ENCODE assay signal across 1 cellular context in the genomic region with DNA sequence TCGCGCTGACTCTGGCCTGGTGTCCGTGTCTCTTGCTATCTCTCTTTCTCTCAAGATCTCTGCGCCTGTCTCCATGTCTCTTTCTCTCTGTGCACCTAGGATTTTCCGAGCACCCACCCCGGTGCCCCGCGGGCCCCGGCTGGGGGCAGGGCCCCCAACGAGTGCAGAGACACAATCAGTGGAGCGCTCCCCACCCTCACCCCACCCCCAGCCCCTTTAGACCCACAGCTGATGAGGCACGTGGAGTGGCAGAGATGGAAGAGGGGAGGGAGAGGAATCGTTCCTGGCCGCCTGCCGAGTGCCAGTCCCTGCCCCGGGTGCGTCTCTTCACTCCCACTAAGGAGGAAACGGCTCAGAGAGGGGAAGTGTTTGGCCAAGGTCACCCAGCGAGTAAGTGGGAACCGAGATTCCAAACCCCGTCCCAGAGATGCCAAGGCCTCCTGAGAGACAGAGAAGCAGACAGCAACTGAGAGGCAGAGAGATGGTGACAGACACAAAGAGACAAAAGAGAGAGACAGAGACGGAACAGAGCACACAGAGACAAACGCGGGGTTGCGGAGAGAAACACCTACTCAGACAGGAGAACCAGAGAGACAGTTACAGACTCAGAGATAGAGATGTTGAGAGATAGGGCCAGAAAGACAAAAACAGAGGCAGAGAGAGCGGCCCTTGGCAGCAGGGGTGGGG.
TF ChIP-seq lines count a peak whose summit lies in the region.

No MANE protein-coding gene starts in this region.

TF ChIP-seq in HEK293, 187 proteins besides CTCF, POLR2A, EP300 and RAD21 (continued from another document):
- TF ChIP-seq, protein P1, sequence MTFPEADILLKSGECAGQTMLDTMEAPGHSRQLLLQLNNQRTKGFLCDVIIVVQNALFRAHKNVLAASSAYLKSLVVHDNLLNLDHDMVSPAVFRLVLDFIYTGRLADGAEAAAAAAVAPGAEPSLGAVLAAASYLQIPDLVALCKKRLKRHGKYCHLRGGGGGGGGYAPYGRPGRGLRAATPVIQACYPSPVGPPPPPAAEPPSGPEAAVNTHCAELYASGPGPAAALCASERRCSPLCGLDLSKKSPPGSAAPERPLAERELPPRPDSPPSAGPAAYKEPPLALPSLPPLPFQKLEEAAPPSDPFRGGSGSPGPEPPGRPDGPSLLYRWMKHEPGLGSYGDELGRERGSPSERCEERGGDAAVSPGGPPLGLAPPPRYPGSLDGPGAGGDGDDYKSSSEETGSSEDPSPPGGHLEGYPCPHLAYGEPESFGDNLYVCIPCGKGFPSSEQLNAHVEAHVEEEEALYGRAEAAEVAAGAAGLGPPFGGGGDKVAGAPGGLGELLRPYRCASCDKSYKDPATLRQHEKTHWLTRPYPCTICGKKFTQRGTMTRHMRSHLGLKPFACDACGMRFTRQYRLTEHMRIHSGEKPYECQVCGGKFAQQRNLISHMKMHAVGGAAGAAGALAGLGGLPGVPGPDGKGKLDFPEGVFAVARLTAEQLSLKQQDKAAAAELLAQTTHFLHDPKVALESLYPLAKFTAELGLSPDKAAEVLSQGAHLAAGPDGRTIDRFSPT (tag by site-specific recombination; IDR thresholded peaks at IDR 0.05), result peak; percentile 51; the same call in 1 of the 2 replicates
- peak; percentile 43; the same call in 1 of the 2 replicates for TF ChIP-seq ZBTB48 (tag by site-specific recombination; IDR thresholded peaks at IDR 0.05)
- TF ChIP-seq, protein P2, sequence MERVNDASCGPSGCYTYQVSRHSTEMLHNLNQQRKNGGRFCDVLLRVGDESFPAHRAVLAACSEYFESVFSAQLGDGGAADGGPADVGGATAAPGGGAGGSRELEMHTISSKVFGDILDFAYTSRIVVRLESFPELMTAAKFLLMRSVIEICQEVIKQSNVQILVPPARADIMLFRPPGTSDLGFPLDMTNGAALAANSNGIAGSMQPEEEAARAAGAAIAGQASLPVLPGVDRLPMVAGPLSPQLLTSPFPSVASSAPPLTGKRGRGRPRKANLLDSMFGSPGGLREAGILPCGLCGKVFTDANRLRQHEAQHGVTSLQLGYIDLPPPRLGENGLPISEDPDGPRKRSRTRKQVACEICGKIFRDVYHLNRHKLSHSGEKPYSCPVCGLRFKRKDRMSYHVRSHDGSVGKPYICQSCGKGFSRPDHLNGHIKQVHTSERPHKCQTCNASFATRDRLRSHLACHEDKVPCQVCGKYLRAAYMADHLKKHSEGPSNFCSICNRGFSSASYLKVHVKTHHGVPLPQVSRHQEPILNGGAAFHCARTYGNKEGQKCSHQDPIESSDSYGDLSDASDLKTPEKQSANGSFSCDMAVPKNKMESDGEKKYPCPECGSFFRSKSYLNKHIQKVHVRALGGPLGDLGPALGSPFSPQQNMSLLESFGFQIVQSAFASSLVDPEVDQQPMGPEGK (tag by site-specific recombination; IDR thresholded peaks at IDR 0.05), result peak; percentile 21; the same call in 1 of the 2 replicates
- 0 out of 2 replicates have a peak, but pooled peaks have one; percentile 14 for TF ChIP-seq KLF16 (tag by site-specific recombination; IDR thresholded peaks at IDR 0.05)
- TF ChIP-seq, protein P3, sequence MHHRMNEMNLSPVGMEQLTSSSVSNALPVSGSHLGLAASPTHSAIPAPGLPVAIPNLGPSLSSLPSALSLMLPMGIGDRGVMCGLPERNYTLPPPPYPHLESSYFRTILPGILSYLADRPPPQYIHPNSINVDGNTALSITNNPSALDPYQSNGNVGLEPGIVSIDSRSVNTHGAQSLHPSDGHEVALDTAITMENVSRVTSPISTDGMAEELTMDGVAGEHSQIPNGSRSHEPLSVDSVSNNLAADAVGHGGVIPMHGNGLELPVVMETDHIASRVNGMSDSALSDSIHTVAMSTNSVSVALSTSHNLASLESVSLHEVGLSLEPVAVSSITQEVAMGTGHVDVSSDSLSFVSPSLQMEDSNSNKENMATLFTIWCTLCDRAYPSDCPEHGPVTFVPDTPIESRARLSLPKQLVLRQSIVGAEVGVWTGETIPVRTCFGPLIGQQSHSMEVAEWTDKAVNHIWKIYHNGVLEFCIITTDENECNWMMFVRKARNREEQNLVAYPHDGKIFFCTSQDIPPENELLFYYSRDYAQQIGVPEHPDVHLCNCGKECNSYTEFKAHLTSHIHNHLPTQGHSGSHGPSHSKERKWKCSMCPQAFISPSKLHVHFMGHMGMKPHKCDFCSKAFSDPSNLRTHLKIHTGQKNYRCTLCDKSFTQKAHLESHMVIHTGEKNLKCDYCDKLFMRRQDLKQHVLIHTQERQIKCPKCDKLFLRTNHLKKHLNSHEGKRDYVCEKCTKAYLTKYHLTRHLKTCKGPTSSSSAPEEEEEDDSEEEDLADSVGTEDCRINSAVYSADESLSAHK (tag by site-specific recombination; IDR thresholded peaks at IDR 0.05), result no peak; the same call in 1 of the 2 replicates
- TF ChIP-seq ZNF175 (tag by site-specific recombination; IDR thresholded peaks at IDR 0.05), result no peak
- no peak for TF ChIP-seq ZSCAN16 (tag by site-specific recombination; IDR thresholded peaks at IDR 0.05)
- TF ChIP-seq, protein P4, sequence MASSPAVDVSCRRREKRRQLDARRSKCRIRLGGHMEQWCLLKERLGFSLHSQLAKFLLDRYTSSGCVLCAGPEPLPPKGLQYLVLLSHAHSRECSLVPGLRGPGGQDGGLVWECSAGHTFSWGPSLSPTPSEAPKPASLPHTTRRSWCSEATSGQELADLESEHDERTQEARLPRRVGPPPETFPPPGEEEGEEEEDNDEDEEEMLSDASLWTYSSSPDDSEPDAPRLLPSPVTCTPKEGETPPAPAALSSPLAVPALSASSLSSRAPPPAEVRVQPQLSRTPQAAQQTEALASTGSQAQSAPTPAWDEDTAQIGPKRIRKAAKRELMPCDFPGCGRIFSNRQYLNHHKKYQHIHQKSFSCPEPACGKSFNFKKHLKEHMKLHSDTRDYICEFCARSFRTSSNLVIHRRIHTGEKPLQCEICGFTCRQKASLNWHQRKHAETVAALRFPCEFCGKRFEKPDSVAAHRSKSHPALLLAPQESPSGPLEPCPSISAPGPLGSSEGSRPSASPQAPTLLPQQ (tag by site-specific recombination; IDR thresholded peaks at IDR 0.05), result no peak
- TF ChIP-seq GLIS1 (tag by site-specific recombination; IDR thresholded peaks at IDR 0.05), result peak; percentile 3; the same call in 1 of the 2 replicates
- TF ChIP-seq, protein P5, sequence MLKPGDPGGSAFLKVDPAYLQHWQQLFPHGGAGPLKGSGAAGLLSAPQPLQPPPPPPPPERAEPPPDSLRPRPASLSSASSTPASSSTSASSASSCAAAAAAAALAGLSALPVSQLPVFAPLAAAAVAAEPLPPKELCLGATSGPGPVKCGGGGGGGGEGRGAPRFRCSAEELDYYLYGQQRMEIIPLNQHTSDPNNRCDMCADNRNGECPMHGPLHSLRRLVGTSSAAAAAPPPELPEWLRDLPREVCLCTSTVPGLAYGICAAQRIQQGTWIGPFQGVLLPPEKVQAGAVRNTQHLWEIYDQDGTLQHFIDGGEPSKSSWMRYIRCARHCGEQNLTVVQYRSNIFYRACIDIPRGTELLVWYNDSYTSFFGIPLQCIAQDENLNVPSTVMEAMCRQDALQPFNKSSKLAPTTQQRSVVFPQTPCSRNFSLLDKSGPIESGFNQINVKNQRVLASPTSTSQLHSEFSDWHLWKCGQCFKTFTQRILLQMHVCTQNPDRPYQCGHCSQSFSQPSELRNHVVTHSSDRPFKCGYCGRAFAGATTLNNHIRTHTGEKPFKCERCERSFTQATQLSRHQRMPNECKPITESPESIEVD (tag by site-specific recombination; IDR thresholded peaks at IDR 0.05), result no peak
- TF ChIP-seq KLF8 (tag by site-specific recombination; IDR thresholded peaks at IDR 0.05), result peak; percentile 73
- TF ChIP-seq, protein P6, sequence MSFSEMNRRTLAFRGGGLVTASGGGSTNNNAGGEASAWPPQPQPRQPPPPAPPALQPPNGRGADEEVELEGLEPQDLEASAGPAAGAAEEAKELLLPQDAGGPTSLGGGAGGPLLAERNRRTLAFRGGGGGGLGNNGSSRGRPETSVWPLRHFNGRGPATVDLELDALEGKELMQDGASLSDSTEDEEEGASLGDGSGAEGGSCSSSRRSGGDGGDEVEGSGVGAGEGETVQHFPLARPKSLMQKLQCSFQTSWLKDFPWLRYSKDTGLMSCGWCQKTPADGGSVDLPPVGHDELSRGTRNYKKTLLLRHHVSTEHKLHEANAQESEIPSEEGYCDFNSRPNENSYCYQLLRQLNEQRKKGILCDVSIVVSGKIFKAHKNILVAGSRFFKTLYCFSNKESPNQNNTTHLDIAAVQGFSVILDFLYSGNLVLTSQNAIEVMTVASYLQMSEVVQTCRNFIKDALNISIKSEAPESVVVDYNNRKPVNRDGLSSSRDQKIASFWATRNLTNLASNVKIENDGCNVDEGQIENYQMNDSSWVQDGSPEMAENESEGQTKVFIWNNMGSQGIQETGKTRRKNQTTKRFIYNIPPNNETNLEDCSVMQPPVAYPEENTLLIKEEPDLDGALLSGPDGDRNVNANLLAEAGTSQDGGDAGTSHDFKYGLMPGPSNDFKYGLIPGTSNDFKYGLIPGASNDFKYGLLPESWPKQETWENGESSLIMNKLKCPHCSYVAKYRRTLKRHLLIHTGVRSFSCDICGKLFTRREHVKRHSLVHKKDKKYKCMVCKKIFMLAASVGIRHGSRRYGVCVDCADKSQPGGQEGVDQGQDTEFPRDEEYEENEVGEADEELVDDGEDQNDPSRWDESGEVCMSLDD (tag by site-specific recombination; IDR thresholded peaks at IDR 0.05), result peak; percentile 76
- 0 out of 2 replicates have a peak, but pooled peaks have one; percentile 18 for TF ChIP-seq KLF9 (tag by site-specific recombination; IDR thresholded peaks at IDR 0.05; ENCODE audit: low read depth)
- 0 out of 2 replicates have a peak, but pooled peaks have one; percentile 28 for TF ChIP-seq ZNF629 (tag by site-specific recombination; IDR thresholded peaks at IDR 0.05)
- peak; percentile 72 for TF ChIP-seq ZNF335 (tag by site-specific recombination; conservative IDR thresholded peaks at IDR 0.05)
- peak; percentile 62 for TF ChIP-seq ZFHX2 (tag by site-specific recombination; conservative IDR thresholded peaks at IDR 0.05)
- TF ChIP-seq ZNF394 (tag by site-specific recombination; IDR thresholded peaks at IDR 0.05; ENCODE audit: borderline replicate concordance), result peak; percentile 41; the same call in 1 of the 2 replicates
- TF ChIP-seq, protein P7, sequence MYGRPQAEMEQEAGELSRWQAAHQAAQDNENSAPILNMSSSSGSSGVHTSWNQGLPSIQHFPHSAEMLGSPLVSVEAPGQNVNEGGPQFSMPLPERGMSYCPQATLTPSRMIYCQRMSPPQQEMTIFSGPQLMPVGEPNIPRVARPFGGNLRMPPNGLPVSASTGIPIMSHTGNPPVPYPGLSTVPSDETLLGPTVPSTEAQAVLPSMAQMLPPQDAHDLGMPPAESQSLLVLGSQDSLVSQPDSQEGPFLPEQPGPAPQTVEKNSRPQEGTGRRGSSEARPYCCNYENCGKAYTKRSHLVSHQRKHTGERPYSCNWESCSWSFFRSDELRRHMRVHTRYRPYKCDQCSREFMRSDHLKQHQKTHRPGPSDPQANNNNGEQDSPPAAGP (tag by site-specific recombination; IDR thresholded peaks at IDR 0.05), result peak; percentile 31; the same call in 1 of the 2 replicates
- TF ChIP-seq, protein P8, sequence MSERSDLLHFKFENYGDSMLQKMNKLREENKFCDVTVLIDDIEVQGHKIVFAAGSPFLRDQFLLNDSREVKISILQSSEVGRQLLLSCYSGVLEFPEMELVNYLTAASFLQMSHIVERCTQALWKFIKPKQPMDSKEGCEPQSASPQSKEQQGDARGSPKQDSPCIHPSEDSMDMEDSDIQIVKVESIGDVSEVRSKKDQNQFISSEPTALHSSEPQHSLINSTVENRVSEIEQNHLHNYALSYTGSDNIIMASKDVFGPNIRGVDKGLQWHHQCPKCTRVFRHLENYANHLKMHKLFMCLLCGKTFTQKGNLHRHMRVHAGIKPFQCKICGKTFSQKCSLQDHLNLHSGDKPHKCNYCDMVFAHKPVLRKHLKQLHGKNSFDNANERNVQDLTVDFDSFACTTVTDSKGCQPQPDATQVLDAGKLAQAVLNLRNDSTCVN (tag by site-specific recombination; optimal IDR thresholded peaks at IDR 0.05), result peak; percentile 27
- TF ChIP-seq ZNF169 (tag by site-specific recombination; IDR thresholded peaks at IDR 0.05), result no peak
- TF ChIP-seq, protein P9, sequence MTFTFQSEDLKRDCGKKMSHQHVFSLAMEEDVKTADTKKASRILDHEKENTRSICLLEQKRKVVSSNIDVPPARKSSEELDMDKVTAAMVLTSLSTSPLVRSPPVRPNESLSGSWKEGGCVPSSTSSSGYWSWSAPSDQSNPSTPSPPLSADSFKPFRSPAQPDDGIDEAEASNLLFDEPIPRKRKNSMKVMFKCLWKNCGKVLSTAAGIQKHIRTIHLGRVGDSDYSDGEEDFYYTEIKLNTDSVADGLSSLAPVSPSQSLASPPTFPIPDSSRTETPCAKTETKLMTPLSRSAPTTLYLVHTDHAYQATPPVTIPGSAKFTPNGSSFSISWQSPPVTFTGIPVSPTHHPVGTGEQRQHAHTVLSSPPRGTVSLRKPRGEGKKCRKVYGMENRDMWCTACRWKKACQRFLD (tag by site-specific recombination; IDR thresholded peaks at IDR 0.05), result no peak
- no peak for TF ChIP-seq ZNF549 (tag by site-specific recombination; IDR thresholded peaks at IDR 0.05)
- no peak for TF ChIP-seq ZNF433 (tag by site-specific recombination; IDR thresholded peaks at IDR 0.05; ENCODE audit: low read depth)
- 0 out of 2 replicates have a peak, but pooled peaks have one; percentile 57 for TF ChIP-seq ZNF600 (tag by site-specific recombination; IDR thresholded peaks at IDR 0.05)
